ENCODE assay signal across 21 cellular contexts in the genomic region with DNA sequence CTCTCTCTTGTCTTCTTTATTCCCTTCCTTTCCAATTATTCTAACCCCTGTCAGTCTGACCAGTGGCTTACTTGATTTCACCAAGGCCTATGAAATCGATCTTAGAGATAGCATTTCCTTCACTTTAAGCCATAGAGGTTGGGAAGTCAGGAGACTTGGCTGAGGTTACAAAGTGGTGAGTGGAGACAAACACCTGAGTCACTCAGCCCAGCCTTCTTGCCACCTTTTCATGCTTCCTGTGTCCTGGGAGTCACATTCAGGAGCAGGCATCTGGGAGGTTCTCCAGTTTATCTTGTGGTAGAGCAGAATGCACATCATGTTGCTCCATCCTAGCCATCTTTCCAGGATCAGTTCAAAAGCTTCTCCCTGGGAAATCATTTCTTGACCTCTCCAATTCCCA. TPM values are rescaled to one million over a fixed set of nuclear protein-coding genes. Genes with fewer than 3 reads are reported as not detected.
"Had no signal": no experiment of that assay in that cellular context is flagged by ENCODE, and none has a peak within 500 bp of the region (broad histone marks: within the 10 kb centered on the region; RNA-seq: fewer than 3 reads in every experiment).

No MANE protein-coding gene starts in this region.

- H3K9me3 ChIP-seq: left lung, tibial nerve, uterus had no signal

- H3K4me3 Mint-ChIP-seq: stimulated activated naive CD8-positive, alpha-beta T cell treated with anti-CD3 and anti-CD28 coated beads, Interleukin-15, Interleukin-2, amounts not matched to agents 100 ng/mL and 50 ng/mL, for 24 hours had no signal

- H3K27me3 ChIP-seq: left lung, tibial nerve, uterus had no signal

- H3K9me3 Mint-ChIP-seq: stimulated activated naive CD8-positive, alpha-beta T cell treated with anti-CD3 and anti-CD28 coated beads, Interleukin-15, Interleukin-2, amounts not matched to agents 100 ng/mL and 50 ng/mL, for 24 hours had no signal

- H3K27ac ChIP-seq: left lung, tibial nerve, uterus had no signal

- DNase-seq: activated CD4-positive, alpha-beta T cell treated with anti-CD3 and anti-CD28 coated beads, Interleukin-2, amount 50 U/mL, for 1 hour; activated CD8-positive, alpha-beta memory T cell treated with anti-CD3 and anti-CD28 coated beads for 24 hours; activated CD8-positive, alpha-beta memory T cell treated with anti-CD3 and anti-CD28 coated beads, Interleukin-2, amount 50 U/mL, for 48 hours; activated effector memory CD4-positive, alpha-beta T cell treated with anti-CD3 and anti-CD28 coated beads, Interleukin-2, amount 50 U/mL, for 16 hours; activated naive CD4-positive, alpha-beta T cell treated with anti-CD3 and anti-CD28 coated beads, Interleukin-2, amount 50 U/mL, for 16 hours; activated T-cell treated with anti-CD3 and anti-CD28 coated beads, Interleukin-2, amount 50 U/mL, for 48 hours; aorta; cerebellar nuclear complex; effector CD4-positive, alpha-beta T cell; hypothalamus; kidney; left lung; occipital lobe; T1000; uterus had no signal

- H3K36me3 ChIP-seq: left lung, tibial nerve, uterus had no signal

- ATAC-seq: activated CD4-positive, CD25-positive, alpha-beta regulatory T cell treated with anti-CD3 and anti-CD28 coated beads, Interleukin-2, amount 50 U/mL, for 24 hours; left lung had no signal

- H3K4me3 ChIP-seq: left lung, tibial nerve, uterus had no signal

- H3K4me1 ChIP-seq: left lung, uterus had no signal

- H3K27ac Mint-ChIP-seq: stimulated activated naive CD8-positive, alpha-beta T cell treated with anti-CD3 and anti-CD28 coated beads, Interleukin-15, Interleukin-2, amounts not matched to agents 100 ng/mL and 50 ng/mL, for 24 hours had no signal

- H3K27me3 Mint-ChIP-seq: stimulated activated naive CD8-positive, alpha-beta T cell treated with anti-CD3 and anti-CD28 coated beads, Interleukin-15, Interleukin-2, amounts not matched to agents 100 ng/mL and 50 ng/mL, for 24 hours had no signal

RNA-seq across cellular contexts. Expression of a gene that starts 59.1 kb away (rescaled TPM):
- total RNA-seq: aorta; endothelial cell of umbilical vein; posterior vena cava; T-helper 1 cell treated with Interleukin-12 subunit alpha and Interleukin-12 subunit beta and Interleukin-4 antibody, amounts not matched to agents 30 ng/mL and 1 ng/mL, for 36 hours had no signal
- polyA plus RNA-seq: aorta, endothelial cell of umbilical vein had no signal
